ENCODE assay signal across 9 cellular contexts in the genomic region with DNA sequence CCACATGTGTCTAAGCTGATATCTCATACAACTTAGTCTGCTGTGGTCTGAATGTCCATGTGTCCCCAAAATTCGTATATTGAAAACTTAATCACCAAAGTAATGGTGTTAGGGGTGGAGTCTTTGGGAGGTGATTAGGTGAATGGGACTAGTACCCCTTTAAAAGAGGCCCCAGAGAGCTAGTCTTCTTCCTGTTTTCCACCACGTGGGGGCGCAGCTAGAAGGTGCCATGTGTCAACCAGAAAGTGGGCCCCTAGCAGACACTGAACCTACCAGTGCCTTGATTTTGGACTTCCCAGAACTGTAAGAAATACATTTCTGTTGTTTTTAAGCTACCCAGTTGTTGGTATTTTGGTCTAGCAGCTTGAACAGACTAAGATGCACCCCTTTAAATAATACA.
DNase-seq lines count a peak whose midpoint lies in the region; ATAC-seq, FAIRE-seq and TF ChIP-seq lines count a peak whose summit lies in the region.
"Had no signal": no experiment of that assay in that cellular context is flagged by ENCODE, and none has a peak within 500 bp of the region (broad histone marks: within the 10 kb centered on the region; RNA-seq: fewer than 3 reads in every experiment).

No MANE protein-coding gene starts in this region.

- in situ Hi-C loops in K562 (cut with MboI) = no loop called here

- H2AK5ac ChIP-seq in mesendoderm (ENCODE audit: low read length) = no peak overlapping the region

- H3K27ac ChIP-seq in heart left ventricle (no peak overlapping the region), K562 (ENCODE audit: extremely low read depth, low read depth, low read length) (no peak overlapping the region), mesendoderm (ENCODE audit: low read depth, low read length) (no peak overlapping the region)

- BruUV-seq in K562 (replicated peaks; lab: Mats Ljungman, UMichigan) = no TSS peak

- no peaks in the 10 kb centered on the region for H3K9me1 ChIP-seq in K562 (ENCODE audit: control insufficient read depth, insufficient read depth, low read length)

- TF ChIP-seq EP300 in K562 (IDR thresholded peaks at IDR 0.05; ENCODE audit: low read length) = no peak

- no peak overlapping the region for H3K23ac ChIP-seq in mesendoderm (ENCODE audit: low read length)

- no peaks in the 10 kb centered on the region for H3K79me1 ChIP-seq in mesendoderm (ENCODE audit: low read length)

- H3K4me2 ChIP-seq in K562 (ENCODE audit: insufficient read depth, low read length) (no peak overlapping the region), mesendoderm (ENCODE audit: low read length) (no peak overlapping the region)

- H2BK15ac ChIP-seq in mesendoderm (replicated peaks; ENCODE audit: low read depth) = no peak overlapping the region

- no peak overlapping the region for H2BK120ac ChIP-seq in mesendoderm (ENCODE audit: low read depth, low read length)

- POLR2A ChIA-PET in K562 (lab: Yijun Ruan, JAX) = interaction anchor here (1.1 kb wide), 1 partner anchor 12 kb away, joined by 4 read pairs; no protein-coding TSS in a partner anchor

- DNase-seq in heart left ventricle (peak in 1 of 5 donors; percentile 43), Right ventricle myocardium inferior (ENCODE audit: missing footprints) (no peak), NAMALWA (ENCODE audit: low spot score) (peak; percentile 67), K562 (ENCODE audit: extremely low read depth in 1 of 4, low spot score in 3 of 4) (peak; percentile 53 to 63 (median 61)), mesendoderm (peak; percentile 70), head of caudate nucleus (no peak)

- TF ChIP-seq CTCF in heart left ventricle (IDR thresholded peaks at IDR 0.05) (peak in 11 of 12 donors; percentile 25 to 53 (median 39)), K562 (IDR thresholded peaks at IDR 0.05 in 2 of 3, conservative IDR thresholded peaks at IDR 0.05 in 1 of 3; ENCODE audit: insufficient read depth in 2 of 3, low read depth in 1 of 3, low read length in 3 of 3) (peak; percentile 60 to 63 (median 62))

- H3K4me1 ChIP-seq in heart left ventricle (no peaks in the 10 kb centered on the region), K562 (replicated peaks in 1 of 2; ENCODE audit: control insufficient read depth in 2 of 2, insufficient read depth in 2 of 2, low read length in 2 of 2) (peaks cover 0 to 2% of the 10 kb centered on the region in 2 experiments; a peak in 1 of 5 replicates), mesendoderm (ENCODE audit: control insufficient read depth, low read depth, low read length) (no peaks in the 10 kb centered on the region)

- H2BK5ac ChIP-seq in mesendoderm (ENCODE audit: low read length) = no peak overlapping the region

- peaks cover 0 to 31% (median 17%) of the 10 kb centered on the region in 12 donors for H3K9me3 ChIP-seq in heart left ventricle
- H3K9me3 ChIP-seq in K562 (replicated peaks; ENCODE audit: control insufficient read depth, insufficient read depth, low read depth, low read length) = no peaks in the 10 kb centered on the region

- H3K79me2 ChIP-seq in K562 (ENCODE audit: control insufficient read depth, insufficient read depth, low read length) (no peaks in the 10 kb centered on the region), mesendoderm (ENCODE audit: control insufficient read depth, insufficient read depth, low read length) (no peaks in the 10 kb centered on the region)

- WGBS in heart left ventricle, 4 donors = 23 to 32% (median 25%) methylated on average over 3 of the region's 3 CpGs
- WGBS in K562 (ENCODE audit: insufficient coverage, low coverage, missing lambda C conversion rate) = 0% methylated on average over 3 of the region's 3 CpGs
- no CpG with 5 or more reads among the region's 3 CpGs for WGBS in mesendoderm (ENCODE audit: extremely low coverage, insufficient coverage, low lambda C conversion rate)

- no peak overlapping the region for H3K18ac ChIP-seq in mesendoderm (ENCODE audit: low read length)

- peaks cover 0 to 21% (median 0%) of the 10 kb centered on the region in 9 donors for H3K27me3 ChIP-seq in heart left ventricle
- peaks cover 6 to 31% of the 10 kb centered on the region in 2 experiments; a peak in 4 of 5 replicates for H3K27me3 ChIP-seq in K562 (ENCODE audit: control insufficient read depth in 2 of 2, insufficient read depth in 2 of 2, low read length in 2 of 2)
- no peaks in the 10 kb centered on the region for H3K27me3 ChIP-seq in mesendoderm (ENCODE audit: insufficient read depth, low read length, poor library complexity)

- no peak for FAIRE-seq in K562 (lab: Jason Lieb, UNC)
- FAIRE-seq: endometrium had no signal

- intact Hi-C loops in heart left ventricle (cut with DNase I) = loop anchor here in 5 of 10 donors (2.0 to 10.0 kb wide), 3 partner anchors 271 to 274 kb away; no protein-coding TSS in a partner anchor
- intact Hi-C loops in Right ventricle myocardium inferior (cut with DNase I) = loop anchor here (2.0 kb wide), 1 partner anchor 271 kb away; no protein-coding TSS in a partner anchor
- intact Hi-C loops in K562 (cut with micrococcal nuclease) = no loop called here
- intact Hi-C loops in head of caudate nucleus (cut with DNase I) = no loop called here

- CTCF ChIA-PET in K562 (lab: Yijun Ruan, JAX; ENCODE audit: low intra/inter-chr PET ratio) = no interaction called here

- no peak overlapping the region for H4K5ac ChIP-seq in mesendoderm (ENCODE audit: low read length)

- no peak overlapping the region for H4K8ac ChIP-seq in mesendoderm (ENCODE audit: low read depth, low read length)

- no peak overlapping the region for H3K4ac ChIP-seq in mesendoderm (ENCODE audit: low read depth, low read length)

- H3K9ac ChIP-seq in K562 (ENCODE audit: insufficient read depth in 1 of 2, low read depth in 2 of 2, low read length in 2 of 2) = no peak overlapping the region
- H3K9ac ChIP-seq in mesendoderm (ENCODE audit: low read length) = no peak overlapping the region

- ATAC-seq in heart left ventricle = peak in 3 of 4 donors; percentile 41 to 58 (median 45)
- no peak for ATAC-seq in Right ventricle myocardium inferior
- ATAC-seq in K562 = peak; percentile 91
- no peak for ATAC-seq in HG03045 (IDR thresholded peaks at IDR 0.05; ENCODE audit: unreplicated experiment)
- ATAC-seq in GM19023 (IDR thresholded peaks at IDR 0.05; ENCODE audit: unreplicated experiment) = no peak

- no peak overlapping the region for H3K56ac ChIP-seq in mesendoderm (ENCODE audit: low read length)

- H4K20me1 ChIP-seq in K562 (replicated peaks; ENCODE audit: control insufficient read depth, insufficient read depth, low read length) = no peaks in the 10 kb centered on the region

- H3K36me3 ChIP-seq in heart left ventricle (no peaks in the 10 kb centered on the region), K562 (ENCODE audit: control insufficient read depth, insufficient read depth, low read length) (no peaks in the 10 kb centered on the region), mesendoderm (ENCODE audit: control insufficient read depth, insufficient read depth, low read length) (no peaks in the 10 kb centered on the region)

- TF ChIP-seq POLR2A in heart left ventricle (IDR thresholded peaks at IDR 0.05) (no peak), K562 (conservative IDR thresholded peaks at IDR 0.05) (no peak)

- no peak overlapping the region for H2AFZ ChIP-seq in K562 (ENCODE audit: low read depth, low read length)

- peak in 1 of 2 experiments; percentile 53; a peak in 3 of 4 replicates for TF ChIP-seq RAD21 in K562 (CRISPR knock-in tag; conservative IDR thresholded peaks at IDR 0.05 in 1 of 2, IDR thresholded peaks at IDR 0.05 in 1 of 2)

- H3K4me3 ChIP-seq in heart left ventricle = no peak overlapping the region
- H3K4me3 ChIP-seq in K562 = no peak overlapping the region
- no peak overlapping the region for H3K4me3 ChIP-seq in mesendoderm (ENCODE audit: low read length)

TF ChIP-seq in K562, 482 proteins besides CTCF, POLR2A, EP300 and RAD21:
- TF ChIP-seq L3MBTL2 (IDR thresholded peaks at IDR 0.05) = 0 out of 2 replicates have a peak, but pooled peaks have one; percentile 21
- TF ChIP-seq, protein P1, sequence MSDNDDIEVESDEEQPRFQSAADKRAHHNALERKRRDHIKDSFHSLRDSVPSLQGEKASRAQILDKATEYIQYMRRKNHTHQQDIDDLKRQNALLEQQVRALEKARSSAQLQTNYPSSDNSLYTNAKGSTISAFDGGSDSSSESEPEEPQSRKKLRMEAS (CRISPR knock-in tag; IDR thresholded peaks at IDR 0.05) = peak; percentile 74
- TF ChIP-seq, protein P2, sequence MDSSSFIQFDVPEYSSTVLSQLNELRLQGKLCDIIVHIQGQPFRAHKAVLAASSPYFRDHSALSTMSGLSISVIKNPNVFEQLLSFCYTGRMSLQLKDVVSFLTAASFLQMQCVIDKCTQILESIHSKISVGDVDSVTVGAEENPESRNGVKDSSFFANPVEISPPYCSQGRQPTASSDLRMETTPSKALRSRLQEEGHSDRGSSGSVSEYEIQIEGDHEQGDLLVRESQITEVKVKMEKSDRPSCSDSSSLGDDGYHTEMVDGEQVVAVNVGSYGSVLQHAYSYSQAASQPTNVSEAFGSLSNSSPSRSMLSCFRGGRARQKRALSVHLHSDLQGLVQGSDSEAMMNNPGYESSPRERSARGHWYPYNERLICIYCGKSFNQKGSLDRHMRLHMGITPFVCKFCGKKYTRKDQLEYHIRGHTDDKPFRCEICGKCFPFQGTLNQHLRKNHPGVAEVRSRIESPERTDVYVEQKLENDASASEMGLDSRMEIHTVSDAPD (CRISPR knock-in tag; IDR thresholded peaks at IDR 0.05) = no peak
- TF ChIP-seq NELFE (IDR thresholded peaks at IDR 0.05; ENCODE audit: insufficient read depth, insufficient read length) = no peak
- TF ChIP-seq, protein P3, sequence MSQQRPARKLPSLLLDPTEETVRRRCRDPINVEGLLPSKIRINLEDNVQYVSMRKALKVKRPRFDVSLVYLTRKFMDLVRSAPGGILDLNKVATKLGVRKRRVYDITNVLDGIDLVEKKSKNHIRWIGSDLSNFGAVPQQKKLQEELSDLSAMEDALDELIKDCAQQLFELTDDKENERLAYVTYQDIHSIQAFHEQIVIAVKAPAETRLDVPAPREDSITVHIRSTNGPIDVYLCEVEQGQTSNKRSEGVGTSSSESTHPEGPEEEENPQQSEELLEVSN (IDR thresholded peaks at IDR 0.05; ENCODE audit: borderline replicate concordance in 1 of 2, extremely low read depth in 1 of 2, insufficient read depth in 1 of 2, insufficient read length in 1 of 2, low read depth in 1 of 2, low read length in 1 of 2, poor library complexity in 1 of 2, severe bottlenecking in 1 of 2) = peak in 1 of 2 experiments; percentile 47

Comparison
In these comparisons a context has a peak if more than half of its experiments do, and no peak if none do; other contexts are left out.
1. ATAC-seq: peak in heart left ventricle (3 of 4) and K562 (single experiment); none in Right ventricle myocardium inferior (single experiment), HG03045 (single experiment) and GM19023 (single experiment).
2. DNase-seq: peak in NAMALWA (single experiment), K562 (4 of 4) and mesendoderm (single experiment); none in Right ventricle myocardium inferior (single experiment) and head of caudate nucleus (0 of 42).